ENCODE assay signal across 14 cellular contexts in the genomic region with DNA sequence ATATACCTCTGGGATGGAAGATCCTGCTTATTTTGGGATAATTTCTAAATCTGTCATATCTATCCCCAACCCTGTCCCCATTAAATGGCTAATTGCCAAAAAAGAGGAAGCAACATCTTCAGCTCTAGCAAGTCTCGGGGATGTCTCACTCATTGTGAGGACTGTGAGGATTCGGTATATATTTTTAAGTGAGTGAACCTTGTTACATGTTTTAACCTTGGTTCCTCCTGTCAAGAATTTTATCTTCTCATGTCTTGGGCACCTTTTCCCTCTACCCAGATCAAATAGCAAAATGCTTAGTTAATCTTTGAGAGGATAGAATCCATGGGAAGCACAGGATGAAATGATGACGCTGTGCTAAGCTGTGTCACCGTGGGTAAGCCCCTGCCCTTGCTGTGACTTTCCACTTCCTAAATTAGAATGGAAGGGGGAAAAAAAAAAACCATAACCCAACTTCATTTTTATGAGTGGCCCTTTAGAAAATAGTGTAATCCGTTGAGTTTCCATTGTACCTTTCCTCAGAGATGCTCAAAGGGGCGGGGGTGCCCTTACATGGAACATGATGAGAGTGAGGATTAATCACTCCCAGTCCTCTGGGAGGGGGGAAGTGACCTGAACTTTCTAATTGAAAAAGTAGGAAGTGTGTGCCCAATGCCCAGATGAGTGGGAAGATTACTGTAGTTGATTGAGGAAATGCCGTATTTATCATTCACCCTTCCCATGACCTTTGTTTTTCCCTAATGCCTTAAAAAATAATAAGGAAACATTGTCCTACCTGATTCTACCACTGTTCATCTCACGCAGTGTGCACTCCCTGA. TPM values are rescaled to one million over a fixed set of nuclear protein-coding genes. Genes with fewer than 3 reads are reported as not detected.
DNase-seq lines count a peak whose midpoint lies in the region; ATAC-seq and TF ChIP-seq lines count a peak whose summit lies in the region.
"Had no signal": no experiment of that assay in that cellular context is flagged by ENCODE, and none has a peak within 500 bp of the region (broad histone marks: within the 10 kb centered on the region; RNA-seq: fewer than 3 reads in every experiment).

No MANE protein-coding gene starts in this region.

- H3K4me3 ChIP-seq in cardiac muscle cell (peak overlapping the region; percentile 12), NB4 (ENCODE audit: low read depth, low read length) (no peak overlapping the region), thoracic aorta (no peak overlapping the region)
- H3K4me3 ChIP-seq: gastroesophageal sphincter, lower lobe of right lung, right lobe of liver had no signal

- no peaks in the 10 kb centered on the region for H3K27me3 ChIP-seq in cardiac muscle cell
- H3K27me3 ChIP-seq in thoracic aorta (replicated peaks; ENCODE audit: insufficient read depth) = no peaks in the 10 kb centered on the region
- H3K27me3 ChIP-seq: BE2C, gastroesophageal sphincter, right lobe of liver had no signal

- no peak for TF ChIP-seq POLR2A in NB4 (IDR thresholded peaks at IDR 0.05; ENCODE audit: extremely low read depth, insufficient read length)

- TF ChIP-seq CTCF in cardiac muscle cell (IDR thresholded peaks at IDR 0.05; ENCODE audit: low read depth, low read length) (no peak), NB4 (IDR thresholded peaks at IDR 0.05; ENCODE audit: low read depth, low read length) (no peak), thoracic aorta (IDR thresholded peaks at IDR 0.05) (no peak)

- ATAC-seq in left ventricle myocardium superior = no peak
- ATAC-seq in thoracic aorta (ENCODE audit: insufficient number of reproducible peaks, low FRiP score, low read depth) = no peak
- ATAC-seq in GM18502 (IDR thresholded peaks at IDR 0.05; ENCODE audit: poor library complexity, unreplicated experiment) = no peak
- no peak for ATAC-seq in HG03460 (IDR thresholded peaks at IDR 0.05; ENCODE audit: unreplicated experiment)
- ATAC-seq: gastroesophageal sphincter, lower lobe of right lung had no signal

- DNase-seq in cardiac muscle cell (ENCODE audit: low read depth in 1 of 2, low spot score in 1 of 2) (no peak), left ventricle myocardium superior (no peak), NB4 (ENCODE audit: low read depth) (peak; percentile 45), germinal center (ENCODE audit: low spot score) (peak; percentile 30), thoracic aorta (ENCODE audit: low spot score) (peak; percentile 11), anterior cingulate cortex (lab: John Stamatoyannopoulos, UW) (no peak)
- DNase-seq: BE2C, lower lobe of right lung, NCI-H1092, NCI-H526, right lobe of liver had no signal

- intact Hi-C loops in left ventricle myocardium superior (cut with micrococcal nuclease) = no loop called here

- H3K27ac ChIP-seq in cardiac muscle cell (peak overlapping the region; percentile 97), thoracic aorta (peak overlapping the region in 1 of 2 donors; percentile 18)

- H3K36me3 ChIP-seq in cardiac muscle cell (peaks cover 32% of the 10 kb centered on the region), thoracic aorta (peaks cover 11% of the 10 kb centered on the region)

- H3K4me1 ChIP-seq in cardiac muscle cell (ENCODE audit: low read depth) (peaks cover 80% of the 10 kb centered on the region), thoracic aorta (ENCODE audit: control insufficient read depth in 1 of 2, low read depth in 2 of 2) (peaks cover 71 to 82% of the 10 kb centered on the region in 2 donors)

- H3K9me3 ChIP-seq in cardiac muscle cell (ENCODE audit: low read depth) = no peaks in the 10 kb centered on the region
- H3K9me3 ChIP-seq in thoracic aorta = no peaks in the 10 kb centered on the region
- H3K9me3 ChIP-seq: BE2C, gastroesophageal sphincter, lower lobe of right lung, right lobe of liver had no signal

RNA-seq across cellular contexts. Expression of a gene that starts 7.7 kb away (rescaled TPM):
- 754 and 1,350 TPM in 2 replicates for total RNA-seq in cardiac muscle cell
- 665 and 1,094 TPM in 2 replicates for polyA plus RNA-seq in cardiac muscle cell
- total RNA-seq in left ventricle myocardium superior = 269 TPM
- total RNA-seq in thoracic aorta = 100 to 1,000 TPM; 244 to 310 TPM

Comparison
In these comparisons a context has a peak if more than half of its experiments do, and no peak if none do; other contexts are left out.
1. DNase-seq: peak in NB4 (single experiment), germinal center (single experiment) and thoracic aorta (single experiment); none in cardiac muscle cell (0 of 2), left ventricle myocardium superior (single experiment) and anterior cingulate cortex (0 of 58).